Comparison of ENCODE assay signal across 8 cellular contexts in genomic region chr1:201456499-201457309, GRCh38. TPM values are rescaled to one million over a fixed set of nuclear protein-coding genes. Genes with fewer than 3 reads are reported as not detected.
DNase-seq lines count a peak whose midpoint lies in the region.

No MANE protein-coding gene starts in this region.

- peaks cover 32% of the 10 kb centered on the region for H3F3A ChIP-seq in GM23248 (ENCODE audit: insufficient read depth)

- H3K4me1 ChIP-seq in GM23248 (ENCODE audit: insufficient read depth) (peaks cover 58% of the 10 kb centered on the region), skeletal muscle tissue (ENCODE audit: control insufficient read depth in 3 of 3, insufficient read depth in 3 of 3, low read length in 3 of 3) (peaks cover 34 to 54% (median 48%) of the 10 kb centered on the region in 3 donors)

- H3K9me3 ChIP-seq in GM23248 (ENCODE audit: low read depth) (no peaks in the 10 kb centered on the region), skeletal muscle tissue (ENCODE audit: control insufficient read depth in 3 of 3, low read length in 3 of 3) (no peaks in the 10 kb centered on the region)

- peak overlapping the region; percentile 78 for H3K4me2 ChIP-seq in GM23248 (ENCODE audit: unreplicated experiment)

- no peak overlapping the region for H3K27ac Mint-ChIP-seq in immature natural killer cell

- no peaks in the 10 kb centered on the region for H3K36me3 Mint-ChIP-seq in immature natural killer cell

- in situ Hi-C loops in GM23248 (cut with MboI), result no loop called here

- no peaks in the 10 kb centered on the region for H4K20me1 ChIP-seq in GM23248 (ENCODE audit: insufficient read depth)

- H3K9me2 ChIP-seq in GM23248 (ENCODE audit: insufficient read depth), result no peaks in the 10 kb centered on the region

- H3K27me3 Mint-ChIP-seq in immature natural killer cell (ENCODE audit: low read depth in 3 of 3), result peaks cover 2 to 5% (median 4%) of the 10 kb centered on the region in 3 donors

- 1% methylated on average over 11 of the region's 11 CpGs for WGBS in GM23248 (ENCODE audit: low coverage in 1 of 2, low lambda C conversion rate in 2 of 2, missing lambda C conversion rate in 2 of 2), 2 experiments

- peaks cover 0 to 10% of the 10 kb centered on the region in 2 donors for H3K4me1 Mint-ChIP-seq in immature natural killer cell

- H3K4me3 Mint-ChIP-seq in immature natural killer cell, result no peak overlapping the region

- DNase-seq in GM23248, result peak; percentile 99
- DNase-seq in T1000 (lab: John Stamatoyannopoulos, UW), result peak; percentile 75
- DNase-seq in glomerular endothelial cell (ENCODE audit: extremely low read depth, low read depth, low spot score), result peak; percentile 27
- no peak for DNase-seq in activated CD4-positive, alpha-beta T cell treated with anti-CD3 and anti-CD28 coated beads for 1 hour
- no peak for DNase-seq in stimulated activated naive CD4-positive, alpha-beta T cell treated with Interleukin-2 at 50 U/mL for 16 hours (lab: John Stamatoyannopoulos, UW)
- DNase-seq in activated effector memory CD4-positive, alpha-beta T cell treated with anti-CD3 and anti-CD28 coated beads, Interleukin-2, amount 50 U/mL, for 16 hours, result no peak
- no peak for DNase-seq in immature natural killer cell

- no peaks in the 10 kb centered on the region for H3K79me2 ChIP-seq in GM23248 (ENCODE audit: insufficient read depth)

- peak overlapping the region; percentile 100 for H3K27ac ChIP-seq in GM23248
- H3K27ac ChIP-seq in skeletal muscle tissue (ENCODE audit: low read depth, low read length), result peak overlapping the region; percentile 85

- H3K9me3 Mint-ChIP-seq in immature natural killer cell, result no peaks in the 10 kb centered on the region

- H3K36me3 ChIP-seq in GM23248 (ENCODE audit: low read depth), result no peaks in the 10 kb centered on the region
- H3K36me3 ChIP-seq in skeletal muscle tissue (ENCODE audit: control insufficient read depth in 3 of 3, insufficient read depth in 3 of 3, low read length in 3 of 3), result no peaks in the 10 kb centered on the region

- H3K4me3 ChIP-seq in GM23248 (peak overlapping the region; percentile 50), skeletal muscle tissue (ENCODE audit: low read length in 3 of 3) (no peak overlapping the region)

- H3K9ac ChIP-seq in GM23248 (peak overlapping the region; percentile 88), skeletal muscle tissue (ENCODE audit: low read depth in 1 of 3, low read length in 3 of 3) (peak overlapping the region in 2 of 3 donors; percentile 12 to 78)

- no peaks in the 10 kb centered on the region for H3K27me3 ChIP-seq in GM23248 (replicated peaks; ENCODE audit: insufficient read depth)
- H3K27me3 ChIP-seq in skeletal muscle tissue (ENCODE audit: control insufficient read depth in 3 of 3, insufficient read depth in 3 of 3, low read length in 3 of 3), result no peaks in the 10 kb centered on the region

- H2AFZ ChIP-seq in GM23248, result no peak overlapping the region

RNA-seq across cellular contexts. Expression of gene PHLDA3, which starts 12.3 kb away (rescaled TPM):
- 148 and 162 TPM in 2 replicates for total RNA-seq in GM23248 (2014; rRNA removed; shearing (Covaris generic))
- 112 and 117 TPM in 2 replicates for polyA plus RNA-seq in GM23248 (2016; fragmentation: Nextera tagmentation; extraction: Ambion mirVana)
- total RNA-seq in glomerular endothelial cell, result 59.6 and 74.8 TPM in 2 replicates
- total RNA-seq in skeletal muscle tissue, result 8.9 TPM
- 10 to 100 TPM in 1 of 3 donors, under 1 TPM in 1, not detected in 1; 0.62 to 10.8 TPM for polyA plus RNA-seq in immature natural killer cell

RNA-seq across cellular contexts. Expression of gene TNNI1, which starts 35.2 kb away (rescaled TPM):
- total RNA-seq in GM23248 (2014; rRNA removed; shearing (Covaris generic)), result not detected in 2 replicates
- 0.20 and 2.0 TPM in 2 replicates for polyA plus RNA-seq in GM23248 (2016; fragmentation: Nextera tagmentation; extraction: Ambion mirVana)
- not detected in 2 replicates for total RNA-seq in glomerular endothelial cell
- total RNA-seq in skeletal muscle tissue, result 251 TPM
- polyA plus RNA-seq in immature natural killer cell, result not detected

RNA-seq across cellular contexts. Expression of gene CSRP1, which starts 50.2 kb away (rescaled TPM):
- 1,160 and 1,256 TPM in 2 replicates for total RNA-seq in GM23248 (2014; rRNA removed; shearing (Covaris generic))
- polyA plus RNA-seq in GM23248 (2016; fragmentation: Nextera tagmentation; extraction: Ambion mirVana) (510 and 529 TPM in 2 replicates), immature natural killer cell (10 to 100 TPM; 58.0 to 72.9 (median 61.8) TPM)
- total RNA-seq in glomerular endothelial cell (765 and 867 TPM in 2 replicates), skeletal muscle tissue (42.8 TPM)

RNA-seq across cellular contexts. Expression of gene LAD1, which starts 57.6 kb away (rescaled TPM):
- total RNA-seq in GM23248 (2014; rRNA removed; shearing (Covaris generic)), result not detected in 2 replicates
- polyA plus RNA-seq in GM23248 (2016; fragmentation: Nextera tagmentation; extraction: Ambion mirVana) (not detected in 2 replicates), immature natural killer cell (not detected)
- total RNA-seq in glomerular endothelial cell (1.1 TPM in 2 replicates), skeletal muscle tissue (3.1 TPM)

Comparison
In these comparisons a context has a peak if more than half of its experiments do, and no peak if none do; other contexts are left out.
1. DNase-seq: peak in GM23248 (single experiment), T1000 (single experiment) and glomerular endothelial cell (single experiment); none in activated CD4-positive, alpha-beta T cell treated with anti-CD3 and anti-CD28 coated beads for 1 hour (single experiment), stimulated activated naive CD4-positive, alpha-beta T cell treated with Interleukin-2 at 50 U/mL for 16 hours (single experiment), activated effector memory CD4-positive, alpha-beta T cell treated with anti-CD3 and anti-CD28 coated beads, Interleukin-2, amount 50 U/mL, for 16 hours (single experiment) and immature natural killer cell (0 of 3).
2. RNA of gene TNNI1, which starts 35.2 kb away (total RNA-seq): 251 TPM in skeletal muscle tissue (single experiment); not detected in GM23248 and not detected in glomerular endothelial cell; every median in the first group is over 100 times any median in the second.
3. RNA of gene CSRP1, which starts 50.2 kb away (total RNA-seq): 1,160 to 1,256 TPM in GM23248 and 765 to 867 TPM in glomerular endothelial cell; 42.8 TPM in skeletal muscle tissue (single experiment); every median in the first group is over 10 times any median in the second.